In the genomic region with DNA sequence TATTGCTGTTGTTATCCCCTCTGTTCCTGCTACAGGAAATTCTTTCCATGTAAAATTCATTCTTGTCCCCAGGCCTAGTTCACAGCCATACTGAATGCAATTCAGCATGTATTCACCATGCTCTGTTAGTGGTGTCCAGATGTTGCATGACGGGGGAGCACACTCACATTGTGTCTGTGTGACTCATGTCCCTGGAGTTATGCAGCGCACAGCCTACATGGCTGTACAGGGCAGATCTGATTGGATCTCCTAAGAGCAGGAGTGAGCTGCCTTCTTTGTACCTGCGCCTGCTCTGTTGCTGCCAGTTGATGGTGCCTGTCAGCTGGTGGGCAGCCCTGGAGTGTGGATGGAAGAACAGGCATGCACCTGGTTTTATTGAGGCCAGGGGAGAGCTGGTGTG, we compare ENCODE assay signal across 17 cellular contexts. TPM values are rescaled to one million over a fixed set of nuclear protein-coding genes. Genes with fewer than 3 reads are reported as not detected.
DNase-seq lines count a peak whose midpoint lies in the region; TF ChIP-seq lines count a peak whose summit lies in the region.
"Had no signal": no experiment of that assay in that cellular context is flagged by ENCODE, and none has a peak within 500 bp of the region (broad histone marks: within the 10 kb centered on the region; RNA-seq: fewer than 3 reads in every experiment).

No MANE protein-coding gene starts in this region.

- H3K4me3 ChIP-seq in choroid plexus epithelial cell (ENCODE audit: low read depth, low read length) (no peak overlapping the region), mesenchymal stem cell (ENCODE audit: insufficient read depth in 1 of 2, low read depth in 1 of 2, low read length in 2 of 2) (no peak overlapping the region), esophagus muscularis mucosa (no peak overlapping the region)
- H3K4me3 ChIP-seq: body of pancreas, esophagus squamous epithelium, sigmoid colon, SK-N-MC had no signal

- H2BK120ac ChIP-seq in mesenchymal stem cell (ENCODE audit: low read depth, low read length) = no peak overlapping the region

- H3K27ac Mint-ChIP-seq in CD14-positive monocyte = no peak overlapping the region

- intact Hi-C loops in esophagus muscularis mucosa (cut with DNase I) (no loop called here), CD14-positive monocyte (cut with micrococcal nuclease) (no loop called here)

- H3K27me3 Mint-ChIP-seq in CD14-positive monocyte (ENCODE audit: low read depth in 3 of 3) = peaks cover 1 to 3% (median 1%) of the 10 kb centered on the region in 3 donors

- H3K4me2 ChIP-seq in mesenchymal stem cell (ENCODE audit: low read length, poor library complexity, severe bottlenecking) = no peak overlapping the region

- H2AFZ ChIP-seq in mesenchymal stem cell (ENCODE audit: low read depth, low read length) = no peak overlapping the region

- H3K79me1 ChIP-seq in mesenchymal stem cell (replicated peaks; ENCODE audit: low read length, poor library complexity, severe bottlenecking) = no peaks in the 10 kb centered on the region

- H3K14ac ChIP-seq in mesenchymal stem cell (ENCODE audit: low read length in 2 of 2) = no peak overlapping the region

- peaks cover 8% of the 10 kb centered on the region for H3K4me1 ChIP-seq in mesenchymal stem cell (ENCODE audit: control insufficient read depth, insufficient read depth, low read depth, low read length)
- H3K4me1 ChIP-seq in esophagus muscularis mucosa = no peaks in the 10 kb centered on the region
- H3K4me1 ChIP-seq: body of pancreas, esophagus squamous epithelium, sigmoid colon had no signal

- peaks cover 0 to 9% of the 10 kb centered on the region in 2 experiments for H3K27me3 ChIP-seq in mesenchymal stem cell (ENCODE audit: control insufficient read depth in 1 of 2, insufficient read depth in 1 of 2, low read length in 2 of 2)
- H3K27me3 ChIP-seq in esophagus muscularis mucosa = no peaks in the 10 kb centered on the region
- H3K27me3 ChIP-seq: body of pancreas, esophagus squamous epithelium, sigmoid colon had no signal

- H2BK5ac ChIP-seq in mesenchymal stem cell (ENCODE audit: low read depth, low read length, poor library complexity, severe bottlenecking) = no peak overlapping the region

- no peaks in the 10 kb centered on the region for H3K4me1 Mint-ChIP-seq in CD14-positive monocyte

- DNase-seq in DMS 273 (lab: John Stamatoyannopoulos, UW; ENCODE audit: unreplicated experiment) (peak; percentile 44), NCI-H69 (lab: John Stamatoyannopoulos, UW) (peak; percentile 38), choroid plexus epithelial cell (ENCODE audit: low read depth) (peak; percentile 90), mesenchymal stem cell (peak; percentile 86), esophagus muscularis mucosa (ENCODE audit: extremely low spot score) (no peak), CD14-positive monocyte (ENCODE audit: low spot score) (no peak), NCI-H2107 treated with DMSO at 0.1 percent for 48 hours (lab: John Stamatoyannopoulos, UW; ENCODE audit: unreplicated experiment) (no peak), NCI-H1930 (lab: John Stamatoyannopoulos, UW) (no peak)
- DNase-seq: body of pancreas, COR-L47, esophagus squamous epithelium, kidney glomerular epithelial cell, NCI-H1417, NCI-H774, sigmoid colon had no signal

- H3K36me3 ChIP-seq in mesenchymal stem cell (ENCODE audit: control insufficient read depth in 1 of 2, insufficient read depth in 2 of 2, low read depth in 1 of 2, low read length in 2 of 2) = peaks cover 0 to under 1% of the 10 kb centered on the region in 2 experiments
- peaks cover 7 to 47% (median 16%) of the 10 kb centered on the region in 4 donors for H3K36me3 ChIP-seq in esophagus muscularis mucosa

- H4K8ac ChIP-seq in mesenchymal stem cell (ENCODE audit: low read length) = no peak overlapping the region

- H2BK12ac ChIP-seq in mesenchymal stem cell (ENCODE audit: low read length in 2 of 2) = no peak overlapping the region

- H3K36me3 Mint-ChIP-seq in CD14-positive monocyte = peaks cover 12 to 17% of the 10 kb centered on the region in 2 donors

- no peak overlapping the region for H3K27ac ChIP-seq in mesenchymal stem cell (ENCODE audit: low read length, poor library complexity, severe bottlenecking)
- no peak overlapping the region for H3K27ac ChIP-seq in esophagus muscularis mucosa (replicated peaks in 1 of 4)
- H3K27ac ChIP-seq: body of pancreas, esophagus squamous epithelium, sigmoid colon, SK-N-MC had no signal

- TF ChIP-seq EP300 in esophagus muscularis mucosa (IDR thresholded peaks at IDR 0.05) = no peak

- WGBS in mesenchymal stem cell = 22% methylated on average over 3 of the region's 3 CpGs
- 83% methylated on average over 3 of the region's 3 CpGs for WGBS in esophagus muscularis mucosa

- H3K9me3 Mint-ChIP-seq in CD14-positive monocyte = peaks cover 0 to under 1% (median 0%) of the 10 kb centered on the region in 7 donors

- no peaks in the 10 kb centered on the region for H3K9me3 ChIP-seq in mesenchymal stem cell (ENCODE audit: control insufficient read depth, low read length)
- no peaks in the 10 kb centered on the region for H3K9me3 ChIP-seq in esophagus muscularis mucosa
- H3K9me3 ChIP-seq: body of pancreas, esophagus squamous epithelium, sigmoid colon had no signal

- H4K91ac ChIP-seq in mesenchymal stem cell (ENCODE audit: low read length) = no peak overlapping the region

- H3K4ac ChIP-seq in mesenchymal stem cell (ENCODE audit: low read depth in 1 of 2, low read length in 2 of 2) = no peak overlapping the region

- H3K23ac ChIP-seq in mesenchymal stem cell (ENCODE audit: low read length in 2 of 2) = no peak overlapping the region

- H3K18ac ChIP-seq in mesenchymal stem cell (ENCODE audit: low read depth in 1 of 2, low read length in 2 of 2) = no peak overlapping the region

- no peak for TF ChIP-seq POLR2A in esophagus muscularis mucosa (IDR thresholded peaks at IDR 0.05; ENCODE audit: low read depth)

- no peak overlapping the region for H3K4me3 Mint-ChIP-seq in CD14-positive monocyte
- H3K4me3 Mint-ChIP-seq: naive thymus-derived CD8-positive, alpha-beta T cell had no signal

- no peak overlapping the region for H3K9ac ChIP-seq in mesenchymal stem cell (ENCODE audit: low read length)

- TF ChIP-seq CTCF in choroid plexus epithelial cell (conservative IDR thresholded peaks at IDR 0.05; ENCODE audit: low read depth, low read length) = no peak
- no peak for TF ChIP-seq CTCF in esophagus muscularis mucosa (IDR thresholded peaks at IDR 0.05)
- no peak for TF ChIP-seq CTCF in CD14-positive monocyte (IDR thresholded peaks at IDR 0.05)

- no peak overlapping the region for H2BK15ac ChIP-seq in mesenchymal stem cell (ENCODE audit: low read depth, poor library complexity, severe bottlenecking)

- no peak overlapping the region for H2AK5ac ChIP-seq in mesenchymal stem cell (ENCODE audit: low read length, severe bottlenecking)

RNA-seq across cellular contexts. Expression of gene HTR6, which starts 17.6 kb away (rescaled TPM):
- polyA plus RNA-seq in mesenchymal stem cell (2013, experiment 1 of 2) = not detected
- not detected for polyA plus RNA-seq in mesenchymal stem cell (2013, experiment 2 of 2)
- not detected for total RNA-seq in esophagus muscularis mucosa
- not detected for polyA plus RNA-seq in CD14-positive monocyte
- total RNA-seq: body of pancreas; esophagus squamous epithelium; naive thymus-derived CD8-positive, alpha-beta T cell; sigmoid colon had no signal

RNA-seq across cellular contexts. Expression of gene NBL1, which starts 38.1 kb away (rescaled TPM):
- 59.5 TPM for polyA plus RNA-seq in mesenchymal stem cell (2013, experiment 1 of 2)
- 63.3 TPM for polyA plus RNA-seq in mesenchymal stem cell (2013, experiment 2 of 2)
- 100 to 1,000 TPM; 194 to 469 (median 307) TPM for total RNA-seq in esophagus muscularis mucosa
- polyA plus RNA-seq in CD14-positive monocyte = not detected

Comparison
In these comparisons a context has a peak if more than half of its experiments do, and no peak if none do; other contexts are left out.
1. DNase-seq: peak in DMS 273 (single experiment), NCI-H69 (single experiment), choroid plexus epithelial cell (single experiment) and mesenchymal stem cell (single experiment); none in esophagus muscularis mucosa (single experiment), CD14-positive monocyte (single experiment), NCI-H2107 treated with DMSO at 0.1 percent for 48 hours (single experiment) and NCI-H1930 (0 of 2).